Comparison of ENCODE assay signal across 8 cellular contexts in genomic region chr2:218260742-218261423, GRCh38. TPM values are rescaled to one million over a fixed set of nuclear protein-coding genes. Genes with fewer than 3 reads are reported as not detected.
DNase-seq lines count a peak whose midpoint lies in the region; ATAC-seq and TF ChIP-seq lines count a peak whose summit lies in the region.

Gene GPBAR1, plus strand, starts transcription at chr2:218261015. Its CDS starts 1,710 bp downstream, at chr2:218262725.

- H3K36me3 ChIP-seq in muscle layer of colon (ENCODE audit: insufficient read depth, low read length) (peaks cover 28% of the 10 kb centered on the region), vagina (peaks cover 0 to 41% of the 10 kb centered on the region in 2 donors)

- H3K27me3 ChIP-seq in muscle layer of colon (ENCODE audit: control insufficient read depth in 1 of 2, insufficient read depth in 2 of 2, low read length in 2 of 2) (no peaks in the 10 kb centered on the region), vagina (no peaks in the 10 kb centered on the region)

- H3K36me3 Mint-ChIP-seq in activated naive CD4-positive, alpha-beta T cell treated with anti-CD3 and anti-CD28 coated beads, Interleukin-2, amount 50 U/mL, for 72 hours, result no peaks in the 10 kb centered on the region

- CTCF ChIA-PET in HEK293T (lab: Yijun Ruan, JAX), result no interaction called here

- H3K9me3 Mint-ChIP-seq in activated naive CD4-positive, alpha-beta T cell treated with anti-CD3 and anti-CD28 coated beads, Interleukin-2, amount 50 U/mL, for 72 hours, result no peaks in the 10 kb centered on the region

- no peak for DNase-seq in activated naive CD4-positive, alpha-beta T cell treated with anti-CD3 and anti-CD28 coated beads, Interleukin-2, amount 50 U/mL, for 72 hours (ENCODE audit: low spot score in 2 of 2)
- DNase-seq in activated naive CD4-positive, alpha-beta T cell (lab: John Stamatoyannopoulos, UW), result no peak
- no peak for DNase-seq in coronary artery (ENCODE audit: low spot score)
- peak in 1 of 2 donors; percentile 85 for DNase-seq in vagina (ENCODE audit: extremely low spot score in 2 of 2)
- DNase-seq in HEK293T (ENCODE audit: extremely low spot score), result no peak
- DNase-seq in NOMO-1 treated with dmso at 0.1 percent for 144 hours (lab: John Stamatoyannopoulos, UW; ENCODE audit: unreplicated experiment), result no peak

- H3K4me3 ChIP-seq in coronary artery, result peak within 1 kb of the TSS; percentile 57
- H3K4me3 ChIP-seq in muscle layer of colon (ENCODE audit: low read depth in 1 of 2, low read length in 2 of 2), result peak within 1 kb of the TSS in 1 of 2 donors; percentile 25
- no peak within 1 kb of the TSS for H3K4me3 ChIP-seq in vagina

- intact Hi-C loops in vagina (cut with DNase I), result no loop called here

- H3K27ac Mint-ChIP-seq in activated naive CD4-positive, alpha-beta T cell treated with anti-CD3 and anti-CD28 coated beads, Interleukin-2, amount 50 U/mL, for 72 hours, result peak within 1 kb of the TSS; percentile 68 to 73

- peak in 1 of 2 donors; percentile 3 for ATAC-seq in activated naive CD4-positive, alpha-beta T cell treated with anti-CD3 and anti-CD28 coated beads, Interleukin-2, amount 50 U/mL, for 72 hours
- no peak for ATAC-seq in HG02870 (IDR thresholded peaks at IDR 0.05; ENCODE audit: unreplicated experiment)

- H3K27ac ChIP-seq in coronary artery (peak within 1 kb of the TSS; percentile 59 to 86), muscle layer of colon (ENCODE audit: low read depth, low read length) (peak within 1 kb of the TSS; percentile 90), vagina (peak within 1 kb of the TSS; percentile 80)

- H3K9me3 ChIP-seq in muscle layer of colon (ENCODE audit: low read length) (no peaks in the 10 kb centered on the region), vagina (no peaks in the 10 kb centered on the region)

- TF ChIP-seq CTCF in coronary artery (IDR thresholded peaks at IDR 0.05), result no peak
- no peak for TF ChIP-seq CTCF in vagina (IDR thresholded peaks at IDR 0.05)

- TF ChIP-seq POLR2A in vagina (IDR thresholded peaks at IDR 0.05), result no peak

- POLR2A ChIA-PET in HEK293T (lab: Yijun Ruan, JAX), result interaction anchor here (1.0 kb wide), 1 partner anchor 9 kb away, joined by 4 read pairs; the partner anchor contains the start of genes AAMP and PNKD

- H3K4me1 ChIP-seq in muscle layer of colon (ENCODE audit: insufficient read depth, low read length) (peaks cover 65% of the 10 kb centered on the region), vagina (peaks cover 29% of the 10 kb centered on the region)

- no peak within 1 kb of the TSS for H3K9ac ChIP-seq in muscle layer of colon (ENCODE audit: low read length)

TF ChIP-seq in HEK293T, 16 proteins besides CTCF, POLR2A, EP300 and RAD21:
- TF ChIP-seq FOXA1 (IDR thresholded peaks at IDR 0.05) (no peak), ELF4 (IDR thresholded peaks at IDR 0.05) (no peak), TARDBP (IDR thresholded peaks at IDR 0.05) (no peak), FOXM1 (IDR thresholded peaks at IDR 0.05; ENCODE audit: borderline replicate concordance) (no peak), ARNT (IDR thresholded peaks at IDR 0.05) (no peak), L3MBTL2 (conservative IDR thresholded peaks at IDR 0.05) (no peak), FOXK2 (IDR thresholded peaks at IDR 0.05) (no peak)

RNA-seq across cellular contexts. Expression of gene GPBAR1, which starts in this region (rescaled TPM):
- total RNA-seq in activated naive CD4-positive, alpha-beta T cell treated with anti-CD3 and anti-CD28 coated beads, Interleukin-2, amount 50 U/mL, for 72 hours, result under 1 TPM; 0.46 to 0.88 TPM
- 8.1 TPM for total RNA-seq in vagina
